Comparison of ENCODE assay signal across 29 cellular contexts in genomic region chr10:58586282-58586681, GRCh38.
"Had no signal": no experiment of that assay in that cellular context is flagged by ENCODE, and none has a peak within 500 bp of the region (broad histone marks: within the 10 kb centered on the region; RNA-seq: fewer than 3 reads in every experiment).

No MANE protein-coding gene starts in this region.

- H3K9me3 Mint-ChIP-seq: neural progenitor cell; stimulated activated naive CD8-positive, alpha-beta T cell treated with anti-CD3 and anti-CD28 coated beads, Interleukin-15, Interleukin-2, amounts not matched to agents 100 ng/mL and 50 ng/mL, for 24 hours; type B pancreatic cell had no signal

- H3K27ac ChIP-seq: neural progenitor cell, ovary, parathyroid adenoma, psoas muscle, right lobe of liver, sigmoid colon, suprapubic skin, testis, tibial artery, transverse colon, vagina had no signal

- H3K36me3 Mint-ChIP-seq: naive thymus-derived CD4-positive, alpha-beta T cell; natural killer cell; neural progenitor cell; stimulated activated effector memory CD8-positive, alpha-beta T cell treated with anti-CD3 and anti-CD28 coated beads, Interleukin-12 subunit alpha, Interleukin-12 subunit beta, amount 100 ng/mL, for 72 hours; stimulated activated naive B cell treated with anti-CD40 and anti-IgM and Interleukin-4, amounts not matched to agents 10 μg/mL and 1 μg/mL and 100 μg/mL, for 72 hours had no signal

- H3K4me3 Mint-ChIP-seq: naive thymus-derived CD4-positive, alpha-beta T cell; natural killer cell; nephron; neural progenitor cell; stimulated activated effector memory CD8-positive, alpha-beta T cell treated with anti-CD3 and anti-CD28 coated beads, Interleukin-12 subunit alpha, Interleukin-12 subunit beta, amount 100 ng/mL, for 72 hours; stimulated activated naive B cell treated with anti-CD40 and anti-IgM and Interleukin-4, amounts not matched to agents 10 μg/mL and 1 μg/mL and 100 μg/mL, for 72 hours; stimulated activated naive CD8-positive, alpha-beta T cell treated with anti-CD3 and anti-CD28 coated beads, Interleukin-15, Interleukin-2, amounts not matched to agents 100 ng/mL and 50 ng/mL, for 24 hours; type B pancreatic cell had no signal

- H3K27me3 Mint-ChIP-seq: stimulated activated naive B cell treated with anti-CD40 and anti-IgM and Interleukin-4, amounts not matched to agents 10 μg/mL and 1 μg/mL and 100 μg/mL, for 72 hours; stimulated activated naive CD8-positive, alpha-beta T cell treated with anti-CD3 and anti-CD28 coated beads, Interleukin-15, Interleukin-2, amounts not matched to agents 100 ng/mL and 50 ng/mL, for 24 hours; type B pancreatic cell had no signal

- H3K36me3 ChIP-seq: neural progenitor cell, ovary, right lobe of liver, sigmoid colon, suprapubic skin, tibial artery, transverse colon, vagina had no signal

- H3K4me3 ChIP-seq: neural progenitor cell, ovary, psoas muscle, right lobe of liver, sigmoid colon, suprapubic skin, testis, tibial artery, transverse colon, vagina had no signal

- H3K4me1 ChIP-seq: neural progenitor cell, parathyroid adenoma, psoas muscle, right lobe of liver, testis had no signal

- H3K4me1 Mint-ChIP-seq: natural killer cell; neural progenitor cell; stimulated activated effector memory CD8-positive, alpha-beta T cell treated with anti-CD3 and anti-CD28 coated beads, Interleukin-12 subunit alpha, Interleukin-12 subunit beta, amount 100 ng/mL, for 72 hours; stimulated activated naive B cell treated with anti-CD40 and anti-IgM and Interleukin-4, amounts not matched to agents 10 μg/mL and 1 μg/mL and 100 μg/mL, for 72 hours had no signal

- ATAC-seq: naive thymus-derived CD4-positive, alpha-beta T cell; natural killer cell; psoas muscle; right cardiac atrium; right lobe of liver; stimulated activated effector memory CD8-positive, alpha-beta T cell treated with anti-CD3 and anti-CD28 coated beads, Interleukin-12 subunit alpha, Interleukin-12 subunit beta, amount 100 ng/mL, for 72 hours; stimulated activated naive B cell treated with anti-CD40 and anti-IgM and Interleukin-4, amounts not matched to agents 10 μg/mL and 1 μg/mL and 100 μg/mL, for 72 hours had no signal

- H3K27me3 ChIP-seq: neural progenitor cell, ovary, right lobe of liver, sigmoid colon, suprapubic skin, testis, tibial artery, transverse colon, vagina had no signal

- DNase-seq: naive thymus-derived CD4-positive, alpha-beta T cell; natural killer cell; occipital lobe; ovary; posterior cingulate gyrus; psoas muscle; right cardiac atrium; right lobe of liver; sigmoid colon; small intestine; stimulated activated CD4-positive, alpha-beta T cell treated with anti-CD3 and anti-CD28 coated beads, Interleukin-15, amount 100 ng/mL, for 24 hours; stimulated activated CD4-positive, alpha-beta T cell treated with anti-CD3 and anti-CD28 coated beads, Interleukin-2, amount 100 ng/mL, for 24 hours; stimulated activated CD4-positive, alpha-beta T cell treated with anti-CD3 and anti-CD28 coated beads, Interleukin-2, amount 100 ng/mL, for 48 hours; stimulated activated CD4-positive, alpha-beta T cell treated with anti-CD3 and anti-CD28 coated beads, Interleukin-4, amount 100 ng/mL, for 24 hours; stimulated activated naive B cell treated with anti-CD40 and anti-IgM and Interleukin-4, amounts not matched to agents 10 μg/mL and 1 μg/mL and 100 μg/mL, for 72 hours; stimulated activated naive CD4-positive, alpha-beta T cell treated with Interleukin-2 at 50 U/mL for 16 hours; substantia nigra; testis; tibial artery; transverse colon had no signal

- H3K27ac Mint-ChIP-seq: naive thymus-derived CD4-positive, alpha-beta T cell; natural killer cell; nephron; neural progenitor cell; progenitor cell of endocrine pancreas; stimulated activated effector memory CD8-positive, alpha-beta T cell treated with anti-CD3 and anti-CD28 coated beads, Interleukin-12 subunit alpha, Interleukin-12 subunit beta, amount 100 ng/mL, for 72 hours; stimulated activated naive B cell treated with anti-CD40 and anti-IgM and Interleukin-4, amounts not matched to agents 10 μg/mL and 1 μg/mL and 100 μg/mL, for 72 hours; stimulated activated naive CD8-positive, alpha-beta T cell treated with anti-CD3 and anti-CD28 coated beads, Interleukin-15, Interleukin-2, amounts not matched to agents 100 ng/mL and 50 ng/mL, for 24 hours; type B pancreatic cell had no signal

- H3K9me3 ChIP-seq: ovary, psoas muscle, right lobe of liver, sigmoid colon, suprapubic skin, testis, tibial artery, transverse colon, vagina had no signal
